26 cellular contexts compared by ENCODE assay signal in the genomic region with DNA sequence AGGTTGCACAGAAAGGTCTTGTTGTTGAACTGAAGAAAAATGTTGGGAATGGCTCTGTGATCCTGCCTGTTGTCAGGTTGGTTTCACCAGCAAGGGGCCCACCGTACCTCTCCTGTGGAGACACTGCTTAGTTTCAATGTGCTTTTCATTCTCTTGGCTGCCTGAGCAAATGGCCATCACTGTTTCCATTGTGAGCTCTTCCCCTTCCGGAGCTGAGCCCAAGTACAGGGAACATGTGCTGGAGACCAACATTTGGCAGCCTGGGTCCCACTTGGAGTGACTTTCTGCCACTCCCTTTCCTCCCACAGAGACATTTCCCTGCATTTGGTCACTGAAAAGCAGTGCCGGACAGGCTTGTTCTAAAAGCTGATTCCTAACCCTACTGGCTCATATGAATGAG. TPM values are rescaled to one million over a fixed set of nuclear protein-coding genes. Genes with fewer than 3 reads are reported as not detected.
DNase-seq lines count a peak whose midpoint lies in the region; ATAC-seq and TF ChIP-seq lines count a peak whose summit lies in the region.
"Had no signal": no experiment of that assay in that cellular context is flagged by ENCODE, and none has a peak within 500 bp of the region (broad histone marks: within the 10 kb centered on the region; RNA-seq: fewer than 3 reads in every experiment).

No MANE protein-coding gene starts in this region.

- peaks cover 13% of the 10 kb centered on the region for H3K4me1 Mint-ChIP-seq in neural progenitor cell

- H3K4me2 ChIP-seq in neural progenitor cell: peak overlapping the region; percentile 47

- WGBS in heart right ventricle, 2 donors: 49 to 61% methylated on average over 3 of the region's 3 CpGs

- H4K20me1 ChIP-seq in neural progenitor cell (ENCODE audit: low read depth): no peaks in the 10 kb centered on the region

- peaks cover 5% of the 10 kb centered on the region for H3K36me3 Mint-ChIP-seq in neural progenitor cell

- H3F3A ChIP-seq in neural progenitor cell (ENCODE audit: low read depth): peaks cover 7% of the 10 kb centered on the region

- H3K27me3 Mint-ChIP-seq in neural progenitor cell (ENCODE audit: insufficient read depth, low read depth): no peaks in the 10 kb centered on the region
- H3K27me3 Mint-ChIP-seq: activated naive CD8-positive, alpha-beta T cell treated with anti-CD3 and anti-CD28 coated beads, Interleukin-2, amount 10 ng/mL, durations not matched to agents 7 days and 5 days; CD4-positive, alpha-beta T cell; stimulated activated naive B cell treated with anti-CD40 and anti-IgM and Interleukin-4, amounts not matched to agents 10 μg/mL and 1 μg/mL and 100 μg/mL, for 72 hours; T-cell; type B pancreatic cell had no signal

- H3K4me3 Mint-ChIP-seq in neural progenitor cell: no peak overlapping the region
- H3K4me3 Mint-ChIP-seq: activated naive CD8-positive, alpha-beta T cell treated with anti-CD3 and anti-CD28 coated beads, Interleukin-2, amount 10 ng/mL, durations not matched to agents 7 days and 5 days; CD4-positive, alpha-beta T cell; stimulated activated naive B cell treated with anti-CD40 and anti-IgM and Interleukin-4, amounts not matched to agents 10 μg/mL and 1 μg/mL and 100 μg/mL, for 72 hours; T-cell; type B pancreatic cell had no signal

- peak overlapping the region; percentile 37 for H3K27ac Mint-ChIP-seq in neural progenitor cell
- H3K27ac Mint-ChIP-seq: activated naive CD8-positive, alpha-beta T cell treated with anti-CD3 and anti-CD28 coated beads, Interleukin-2, amount 10 ng/mL, durations not matched to agents 7 days and 5 days; CD4-positive, alpha-beta T cell; stimulated activated naive B cell treated with anti-CD40 and anti-IgM and Interleukin-4, amounts not matched to agents 10 μg/mL and 1 μg/mL and 100 μg/mL, for 72 hours; T-cell; type B pancreatic cell had no signal

- no peak for TF ChIP-seq CTCF in heart right ventricle (IDR thresholded peaks at IDR 0.05)
- TF ChIP-seq CTCF in neural progenitor cell (IDR thresholded peaks at IDR 0.05): no peak
- no peak for TF ChIP-seq CTCF in tibial artery (IDR thresholded peaks at IDR 0.05)

- no peak overlapping the region for H2AFZ ChIP-seq in neural progenitor cell (replicated peaks)

- H3K27me3 ChIP-seq in heart right ventricle (no peaks in the 10 kb centered on the region), neural progenitor cell (no peaks in the 10 kb centered on the region), tibial artery (no peaks in the 10 kb centered on the region)
- H3K27me3 ChIP-seq in effector memory CD4-positive, alpha-beta T cell (replicated peaks; ENCODE audit: control insufficient read depth, insufficient read depth, low read length, poor library complexity, severe bottlenecking): no peaks in the 10 kb centered on the region
- H3K27me3 ChIP-seq: dorsolateral prefrontal cortex, MG63, neutrophil, right lobe of liver had no signal

- H3K36me3 ChIP-seq in heart right ventricle (peaks cover 0 to 7% (median 0%) of the 10 kb centered on the region in 9 donors), neural progenitor cell (no peaks in the 10 kb centered on the region), tibial artery (peaks cover 0 to 4% (median 0%) of the 10 kb centered on the region in 3 donors)
- H3K36me3 ChIP-seq in effector memory CD4-positive, alpha-beta T cell (ENCODE audit: control insufficient read depth, insufficient read depth, low read length): no peaks in the 10 kb centered on the region
- H3K36me3 ChIP-seq: MG63, right lobe of liver had no signal

- H3K27ac ChIP-seq in cingulate gyrus (ENCODE audit: low read depth, low read length): peak overlapping the region; percentile 24
- peak overlapping the region; percentile 64 to 94 (median 81) for H3K27ac ChIP-seq in heart right ventricle
- no peak overlapping the region for H3K27ac ChIP-seq in neural progenitor cell
- peak overlapping the region; percentile 76 to 91 for H3K27ac ChIP-seq in tibial artery
- no peak overlapping the region for H3K27ac ChIP-seq in effector memory CD4-positive, alpha-beta T cell (ENCODE audit: insufficient read depth, low read length, poor library complexity, severe bottlenecking)
- H3K27ac ChIP-seq: neutrophil, right lobe of liver had no signal

- no peak overlapping the region for H3K9ac ChIP-seq in neural progenitor cell

- H3K79me2 ChIP-seq in neural progenitor cell (ENCODE audit: low read depth): no peaks in the 10 kb centered on the region

- no peak overlapping the region for H3K4me3 ChIP-seq in heart right ventricle
- no peak overlapping the region for H3K4me3 ChIP-seq in neural progenitor cell
- H3K4me3 ChIP-seq in tibial artery: no peak overlapping the region
- no peak overlapping the region for H3K4me3 ChIP-seq in effector memory CD4-positive, alpha-beta T cell (ENCODE audit: insufficient read depth, low read depth, low read length, poor library complexity, severe bottlenecking)
- H3K4me3 ChIP-seq: dorsolateral prefrontal cortex, MG63, mucosa of descending colon, right lobe of liver had no signal

- ATAC-seq in heart right ventricle: peak; percentile 66 to 83 (median 74)
- ATAC-seq in activated CD4-positive, CD25-positive, alpha-beta regulatory T cell treated with anti-CD3 and anti-CD28 coated beads, Interleukin-2, amount 50 U/mL, for 24 hours: no peak
- ATAC-seq in GM19397 (IDR thresholded peaks at IDR 0.05; ENCODE audit: unreplicated experiment): no peak
- ATAC-seq: left colon; mucosa of descending colon; right lobe of liver; stimulated activated naive B cell treated with anti-CD40 and anti-IgM and Interleukin-4, amounts not matched to agents 10 μg/mL and 1 μg/mL and 100 μg/mL, for 72 hours; T-cell had no signal

- DNase-seq in heart right ventricle (peak; percentile 37 to 81), neural progenitor cell (ENCODE audit: low spot score) (peak; percentile 26), tibial artery (peak; percentile 51 to 77), HCEC 1CT (no peak)
- DNase-seq in effector memory CD4-positive, alpha-beta T cell: no peak
- DNase-seq: activated CD4-positive, alpha-beta T cell treated with anti-CD3 and anti-CD28 coated beads for 48 hours; activated naive CD8-positive, alpha-beta T cell treated with anti-CD3 and anti-CD28 coated beads, Interleukin-2, amount 10 ng/mL, durations not matched to agents 7 days and 5 days; CD4-positive, alpha-beta T cell; DMS53; dorsolateral prefrontal cortex; GF-D8; left colon; MG63; mucosa of descending colon; NCI-H1694 treated with DMSO at 0.1 percent for 48 hours; NCI-H774; right lobe of liver; SHP77 treated with DMSO at 0.1 percent for 48 hours; stimulated activated naive B cell treated with anti-CD40 and anti-IgM and Interleukin-4, amounts not matched to agents 10 μg/mL and 1 μg/mL and 100 μg/mL, for 72 hours; T-cell had no signal

- H3K9me3 ChIP-seq in heart right ventricle (no peaks in the 10 kb centered on the region), neural progenitor cell (ENCODE audit: low read depth) (no peaks in the 10 kb centered on the region), tibial artery (no peaks in the 10 kb centered on the region)
- H3K9me3 ChIP-seq in effector memory CD4-positive, alpha-beta T cell (ENCODE audit: control insufficient read depth, low read length): no peaks in the 10 kb centered on the region
- H3K9me3 ChIP-seq: MG63, mucosa of descending colon, neutrophil, right lobe of liver had no signal

- intact Hi-C loops in heart right ventricle (cut with DNase I) (loop anchor here in 2 of 10 donors (1.0 to 5.0 kb wide), 3 partner anchors 20 to 33 kb away; partner anchors contain the start of genes ADAT1 (in 1 of the 2) and TMEM231 (in 1 of the 2)), tibial artery (cut with DNase I; ENCODE audit: low total_unique reads) (no loop called here)

- H3K9me3 Mint-ChIP-seq in neural progenitor cell: no peaks in the 10 kb centered on the region
- H3K9me3 Mint-ChIP-seq: activated naive CD8-positive, alpha-beta T cell treated with anti-CD3 and anti-CD28 coated beads, Interleukin-2, amount 10 ng/mL, durations not matched to agents 7 days and 5 days; CD4-positive, alpha-beta T cell; stimulated activated naive B cell treated with anti-CD40 and anti-IgM and Interleukin-4, amounts not matched to agents 10 μg/mL and 1 μg/mL and 100 μg/mL, for 72 hours; T-cell; type B pancreatic cell had no signal

- H3K4me1 ChIP-seq in heart right ventricle (peaks cover 10 to 59% (median 50%) of the 10 kb centered on the region in 9 donors), neural progenitor cell (peaks cover 7% of the 10 kb centered on the region), tibial artery (peaks cover 0 to 56% (median 22%) of the 10 kb centered on the region in 4 donors)
- no peaks in the 10 kb centered on the region for H3K4me1 ChIP-seq in effector memory CD4-positive, alpha-beta T cell (ENCODE audit: control insufficient read depth, insufficient read depth, low read length, poor library complexity, severe bottlenecking)
- H3K4me1 ChIP-seq: right lobe of liver had no signal

RNA-seq across cellular contexts. Expression of gene GABARAPL2, which starts 23.1 kb away (rescaled TPM):
- 100 to 1,000 TPM; 177 to 262 (median 243) TPM for total RNA-seq in heart right ventricle
- 100 to 1,000 TPM in 1 of 2 donors, 10 to 100 TPM in 1; 58.2 to 187 TPM for polyA plus RNA-seq in heart right ventricle
- 67.8 and 88.2 TPM in 2 replicates for total RNA-seq in neural progenitor cell (ENCODE audit: low replicate concordance)

RNA-seq across cellular contexts. Expression of gene TMEM231, which starts 33.2 kb away (rescaled TPM):
- total RNA-seq in heart right ventricle (10 to 100 TPM in 5 of 10 donors, 1 to 10 TPM in 5; 3.8 to 13.4 (median 9.6) TPM), neural progenitor cell (ENCODE audit: low replicate concordance) (10.9 and 14.4 TPM in 2 replicates)
- 1 to 10 TPM; 2.6 to 4.9 TPM for polyA plus RNA-seq in heart right ventricle

RNA-seq across cellular contexts. Expression of gene ADAT1, which starts 33.8 kb away (rescaled TPM):
- 10 to 100 TPM; 14.3 to 30.6 (median 23.3) TPM for total RNA-seq in heart right ventricle
- 1 to 10 TPM; 6.1 to 7.9 TPM for polyA plus RNA-seq in heart right ventricle
- total RNA-seq in neural progenitor cell (ENCODE audit: low replicate concordance): 76.6 and 86.4 TPM in 2 replicates

RNA-seq across cellular contexts. Expression of gene CHST5, which starts 53.4 kb away (rescaled TPM):
- 1 to 10 TPM in 2 of 10 donors, under 1 TPM in 7, not detected in 1; 0.08 to 1.4 (median 0.48) TPM for total RNA-seq in heart right ventricle
- under 1 TPM; 0.20 to 0.66 TPM for polyA plus RNA-seq in heart right ventricle
- 0.37 TPM in 1 of 2 replicates, not detected in the other for total RNA-seq in neural progenitor cell (ENCODE audit: low replicate concordance)
- total RNA-seq: activated naive CD8-positive, alpha-beta T cell treated with anti-CD3 and anti-CD28 coated beads, Interleukin-2, amount 10 ng/mL, durations not matched to agents 7 days and 5 days; CD4-positive, alpha-beta T cell; epithelial cell of proximal tubule; right lobe of liver had no signal

RNA-seq across cellular contexts. Expression of gene KARS1, which starts 58.2 kb away (rescaled TPM):
- 100 to 1,000 TPM; 123 to 145 (median 129) TPM for total RNA-seq in heart right ventricle
- 100 to 1,000 TPM in 1 of 2 donors, 10 to 100 TPM in 1; 68.0 to 126 TPM for polyA plus RNA-seq in heart right ventricle
- 185 and 228 TPM in 2 replicates for total RNA-seq in neural progenitor cell (ENCODE audit: low replicate concordance)

Comparison
In these comparisons a context has a peak if more than half of its experiments do, and no peak if none do; other contexts are left out.
1. H3K27ac ChIP-seq: peak in cingulate gyrus (single experiment), heart right ventricle (10 of 10) and tibial artery (2 of 2); none in neural progenitor cell (single experiment) and effector memory CD4-positive, alpha-beta T cell (single experiment).
2. ATAC-seq: peak in heart right ventricle (8 of 8); none in activated CD4-positive, CD25-positive, alpha-beta regulatory T cell treated with anti-CD3 and anti-CD28 coated beads, Interleukin-2, amount 50 U/mL, for 24 hours (0 of 2) and GM19397 (single experiment).
3. DNase-seq: peak in heart right ventricle (2 of 2), neural progenitor cell (single experiment) and tibial artery (2 of 2); none in HCEC 1CT (single experiment) and effector memory CD4-positive, alpha-beta T cell (0 of 3).